Comparison of ENCODE assay signal across 11 cellular contexts in the genomic region with DNA sequence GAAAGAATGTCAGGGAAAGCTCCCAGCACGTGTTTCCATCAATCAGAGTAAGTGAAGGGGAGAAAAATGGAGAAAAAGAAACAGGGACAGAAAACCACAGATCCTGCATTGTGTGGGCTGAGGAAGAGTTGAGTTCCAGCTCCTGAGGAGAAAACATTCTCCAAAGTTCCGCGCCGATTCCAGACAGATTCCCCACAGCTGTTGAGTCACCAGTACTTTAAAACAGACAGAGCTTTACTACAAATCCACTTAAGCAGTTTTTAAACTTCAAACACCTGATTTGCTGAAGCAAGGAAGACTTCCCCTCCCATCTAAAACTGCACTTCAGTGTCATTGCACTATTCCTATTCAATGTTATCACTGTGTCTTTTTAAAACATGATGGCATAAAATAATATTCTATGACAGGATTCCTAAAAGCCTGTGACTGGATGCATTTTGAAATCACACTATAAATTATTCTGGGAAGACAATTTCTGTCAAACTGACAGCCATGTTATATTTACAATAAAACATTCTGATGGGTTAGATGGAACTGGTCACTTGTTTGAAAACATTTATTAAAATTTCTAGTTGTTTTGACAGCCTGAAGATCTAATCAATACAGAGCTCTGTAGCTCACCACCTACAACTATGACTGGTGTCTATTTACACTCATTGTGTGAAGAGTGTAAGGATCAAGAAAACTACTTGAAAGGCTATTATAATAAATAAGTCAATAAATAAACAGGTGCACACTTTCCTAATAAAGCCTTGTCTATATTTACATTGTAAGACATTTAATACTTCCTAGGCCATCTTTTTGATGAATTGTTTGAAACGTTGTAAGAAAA. TPM values are rescaled to one million over a fixed set of nuclear protein-coding genes. Genes with fewer than 3 reads are reported as not detected.
A peak's percentile ranks its signal among the peaks of the same experiment; 100 is the strongest.
DNase-seq lines count a peak whose midpoint lies in the region; ATAC-seq, FAIRE-seq and TF ChIP-seq lines count a peak whose summit lies in the region.
"Had no signal": no experiment of that assay in that cellular context is flagged by ENCODE, and none has a peak within 500 bp of the region (broad histone marks: within the 10 kb centered on the region; RNA-seq: fewer than 3 reads in every experiment).

No MANE protein-coding gene starts in this region.

- H3K36me3 ChIP-seq in MG63 (no peaks in the 10 kb centered on the region), bronchial epithelial cell (ENCODE audit: control insufficient read depth, insufficient read depth, low read length) (no peaks in the 10 kb centered on the region), thyroid gland (no peaks in the 10 kb centered on the region)

- DNase-seq in MG63: peak; percentile 35
- peak; percentile 19 for DNase-seq in bronchial epithelial cell (ENCODE audit: low read depth)
- peak; percentile 75 for DNase-seq in kidney glomerular epithelial cell (lab: John Stamatoyannopoulos, UW)
- peak; percentile 11 to 23 for DNase-seq in thyroid gland
- DNase-seq in germinal center (ENCODE audit: low spot score): no peak
- no peak for DNase-seq in stimulated activated effector memory CD8-positive, alpha-beta T cell treated with anti-CD3 and anti-CD28 coated beads, Interleukin-12 subunit alpha, Interleukin-12 subunit beta, amount 100 ng/mL, for 72 hours (ENCODE audit: low spot score in 2 of 2)

- no peak overlapping the region for H3K4me3 Mint-ChIP-seq in stimulated activated effector memory CD8-positive, alpha-beta T cell treated with anti-CD3 and anti-CD28 coated beads, Interleukin-12 subunit alpha, Interleukin-12 subunit beta, amount 100 ng/mL, for 72 hours
- H3K4me3 Mint-ChIP-seq: central memory CD8-positive, alpha-beta T cell; T-helper 1 cell treated with Interleukin-12 subunit alpha and Interleukin-12 subunit beta and Interleukin-4 antibody, amounts not matched to agents 30 μg/mL and 1 μg/mL, for 36 hours had no signal

- peak overlapping the region; percentile 35 for H3K4me3 ChIP-seq in MG63
- no peak overlapping the region for H3K4me3 ChIP-seq in bronchial epithelial cell (ENCODE audit: low read depth, low read length)
- H3K4me3 ChIP-seq in thyroid gland (replicated peaks in 1 of 3): no peak overlapping the region
- H3K4me3 ChIP-seq: skin epidermis had no signal

- intact Hi-C loops in thyroid gland (cut with DNase I): no loop called here

- no peaks in the 10 kb centered on the region for H3K9me3 ChIP-seq in MG63
- no peaks in the 10 kb centered on the region for H3K9me3 ChIP-seq in thyroid gland

- H3K9me3 Mint-ChIP-seq in stimulated activated effector memory CD8-positive, alpha-beta T cell treated with anti-CD3 and anti-CD28 coated beads, Interleukin-12 subunit alpha, Interleukin-12 subunit beta, amount 100 ng/mL, for 72 hours: peaks cover 2% of the 10 kb centered on the region
- H3K9me3 Mint-ChIP-seq: T-helper 1 cell treated with Interleukin-12 subunit alpha and Interleukin-12 subunit beta and Interleukin-4 antibody, amounts not matched to agents 30 μg/mL and 1 μg/mL, for 36 hours had no signal

- no peaks in the 10 kb centered on the region for H3K4me1 ChIP-seq in thyroid gland

- H3K4me1 Mint-ChIP-seq in stimulated activated effector memory CD8-positive, alpha-beta T cell treated with anti-CD3 and anti-CD28 coated beads, Interleukin-12 subunit alpha, Interleukin-12 subunit beta, amount 100 ng/mL, for 72 hours: no peaks in the 10 kb centered on the region
- H3K4me1 Mint-ChIP-seq: central memory CD8-positive, alpha-beta T cell had no signal

- no peak overlapping the region for H3K27ac ChIP-seq in thyroid gland

- H3K27ac Mint-ChIP-seq in stimulated activated effector memory CD8-positive, alpha-beta T cell treated with anti-CD3 and anti-CD28 coated beads, Interleukin-12 subunit alpha, Interleukin-12 subunit beta, amount 100 ng/mL, for 72 hours: no peak overlapping the region
- H3K27ac Mint-ChIP-seq: T-helper 1 cell treated with Interleukin-12 subunit alpha and Interleukin-12 subunit beta and Interleukin-4 antibody, amounts not matched to agents 30 μg/mL and 1 μg/mL, for 36 hours had no signal

- H3K36me3 Mint-ChIP-seq in stimulated activated effector memory CD8-positive, alpha-beta T cell treated with anti-CD3 and anti-CD28 coated beads, Interleukin-12 subunit alpha, Interleukin-12 subunit beta, amount 100 ng/mL, for 72 hours: no peaks in the 10 kb centered on the region

- no peak for TF ChIP-seq CTCF in bronchial epithelial cell (IDR thresholded peaks at IDR 0.05; ENCODE audit: insufficient read depth, low read length, severe bottlenecking)
- no peak for TF ChIP-seq CTCF in thyroid gland (IDR thresholded peaks at IDR 0.05)

- WGBS in thyroid gland, 2 donors: 25 to 28% methylated on average over 5 of the region's 5 CpGs

- H3K27me3 ChIP-seq in MG63: no peaks in the 10 kb centered on the region
- no peaks in the 10 kb centered on the region for H3K27me3 ChIP-seq in bronchial epithelial cell (ENCODE audit: control insufficient read depth, insufficient read depth, low read length)
- H3K27me3 ChIP-seq in thyroid gland: no peaks in the 10 kb centered on the region

- no peak for TF ChIP-seq POLR2A in thyroid gland (IDR thresholded peaks at IDR 0.05)

- no peak for FAIRE-seq in bronchial epithelial cell (lab: Jason Lieb, UNC)

- no peak for ATAC-seq in HG02885 (IDR thresholded peaks at IDR 0.05; ENCODE audit: poor library complexity, unreplicated experiment)
- ATAC-seq in stimulated activated effector memory CD8-positive, alpha-beta T cell treated with anti-CD3 and anti-CD28 coated beads, Interleukin-12 subunit alpha, Interleukin-12 subunit beta, amount 100 ng/mL, for 72 hours: no peak
- no peak for ATAC-seq in GM19455 (IDR thresholded peaks at IDR 0.05; ENCODE audit: unreplicated experiment)

RNA-seq across cellular contexts. Expression of gene TCF4, which starts 40.9 kb away (rescaled TPM):
- 20.3 and 43.1 TPM in 2 replicates for total RNA-seq in MG63 (2014; rRNA removed; shearing (Covaris generic); ENCODE audit: low replicate concordance)
- total RNA-seq in bronchial epithelial cell (4.5 and 10.0 TPM in 2 replicates), thyroid gland (100 to 1,000 TPM; 114 to 190 (median 132) TPM)

Comparison
In these comparisons a context has a peak if more than half of its experiments do, and no peak if none do; other contexts are left out.
1. DNase-seq: peak in MG63 (single experiment), bronchial epithelial cell (single experiment), kidney glomerular epithelial cell (single experiment) and thyroid gland (2 of 2); none in germinal center (single experiment) and stimulated activated effector memory CD8-positive, alpha-beta T cell treated with anti-CD3 and anti-CD28 coated beads, Interleukin-12 subunit alpha, Interleukin-12 subunit beta, amount 100 ng/mL, for 72 hours (0 of 2).